In genomic region chr2:24797644-24798043, GRCh38 we compare ENCODE assay signal across 17 cellular contexts.
"Had no signal": no experiment of that assay in that cellular context is flagged by ENCODE, and none has a peak within 500 bp of the region (broad histone marks: within the 10 kb centered on the region; RNA-seq: fewer than 3 reads in every experiment).

No MANE protein-coding gene starts in this region.

- ATAC-seq: left cardiac atrium; lower lobe of right lung; naive thymus-derived CD4-positive, alpha-beta T cell; right lobe of liver; stimulated activated effector memory CD8-positive, alpha-beta T cell treated with anti-CD3 and anti-CD28 coated beads, Interleukin-12 subunit alpha, Interleukin-12 subunit beta, amount 100 ng/mL, for 72 hours had no signal

- H3K9me3 Mint-ChIP-seq: stimulated activated effector memory CD8-positive, alpha-beta T cell treated with anti-CD3 and anti-CD28 coated beads, Interleukin-12 subunit alpha, Interleukin-12 subunit beta, amount 100 ng/mL, for 72 hours had no signal

- H3K4me3 Mint-ChIP-seq: naive thymus-derived CD4-positive, alpha-beta T cell; nephron progenitor cell; stimulated activated effector memory CD8-positive, alpha-beta T cell treated with anti-CD3 and anti-CD28 coated beads, Interleukin-12 subunit alpha, Interleukin-12 subunit beta, amount 100 ng/mL, for 72 hours had no signal

- H3K27me3 Mint-ChIP-seq: naive thymus-derived CD4-positive, alpha-beta T cell had no signal

- H3K27ac Mint-ChIP-seq: naive thymus-derived CD4-positive, alpha-beta T cell; nephron progenitor cell; stimulated activated effector memory CD8-positive, alpha-beta T cell treated with anti-CD3 and anti-CD28 coated beads, Interleukin-12 subunit alpha, Interleukin-12 subunit beta, amount 100 ng/mL, for 72 hours had no signal

- FAIRE-seq: kidney had no signal

- DNase-seq: effector CD4-positive, alpha-beta T cell; foreskin melanocyte; head of caudate nucleus; kidney; left cardiac atrium; left ventricle myocardium inferior; lower lobe of right lung; mesendoderm; naive thymus-derived CD4-positive, alpha-beta T cell; nephron progenitor cell; right lobe of liver; stimulated activated CD4-positive, alpha-beta T cell treated with anti-CD3 and anti-CD28 coated beads, Interleukin-4, amount 100 ng/mL, for 1 hour; stimulated activated CD8-positive, alpha-beta memory T cell treated with anti-CD3 and anti-CD28 coated beads, Interleukin-4, amount 100 ng/mL, for 48 hours; stomach; substantia nigra; transverse colon had no signal
